In the genomic region with DNA sequence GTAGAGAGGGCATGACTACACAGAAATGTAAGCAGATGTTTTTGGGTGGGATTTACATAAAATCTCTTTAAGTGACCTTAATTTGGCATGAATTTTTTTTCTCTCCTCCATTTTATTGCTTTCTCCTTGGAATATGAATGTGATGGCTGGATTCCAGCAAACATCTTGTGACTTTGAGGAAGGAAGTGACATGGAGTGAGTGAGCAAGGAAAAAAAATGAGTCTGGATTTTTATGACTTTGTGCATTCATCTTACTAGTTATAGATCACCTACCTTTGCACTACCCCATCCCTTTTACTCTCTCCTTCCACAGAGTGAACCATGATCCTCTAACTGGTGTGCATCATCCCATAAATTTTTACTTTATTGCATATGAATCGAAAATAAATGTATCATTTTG, we compare ENCODE assay signal across 23 cellular contexts.
"Had no signal": no experiment of that assay in that cellular context is flagged by ENCODE, and none has a peak within 500 bp of the region (broad histone marks: within the 10 kb centered on the region; RNA-seq: fewer than 3 reads in every experiment).

No MANE protein-coding gene starts in this region.

- DNase-seq: colonic mucosa; effector memory CD4-positive, alpha-beta T cell; foreskin melanocyte; heart left ventricle; hippocampal formation; kidney glomerular epithelial cell; left lung; lower lobe of right lung; mesenchymal stem cell; midbrain; naive B cell; occipital lobe; pancreas; right cardiac atrium; stimulated activated CD4-positive, alpha-beta T cell treated with anti-CD3 and anti-CD28 coated beads, Interleukin-2, amount 100 ng/mL, for 48 hours; stimulated activated CD8-positive, alpha-beta memory T cell treated with anti-CD3 and anti-CD28 coated beads, Interleukin-4, amount 100 ng/mL, for 48 hours; stimulated activated naive CD8-positive, alpha-beta T cell treated with anti-CD3 and anti-CD28 coated beads, Interleukin-15, Interleukin-2, amounts not matched to agents 100 U/mL and 50 U/mL, for 24 hours; thyroid gland had no signal

- ATAC-seq: heart left ventricle; left lung; lower lobe of right lung; pancreas; right cardiac atrium; stimulated activated effector memory CD8-positive, alpha-beta T cell treated with anti-CD3 and anti-CD28 coated beads, Interleukin-12 subunit alpha, Interleukin-12 subunit beta, amount 100 ng/mL, for 72 hours; stimulated activated naive CD8-positive, alpha-beta T cell treated with anti-CD3 and anti-CD28 coated beads, Interleukin-15, Interleukin-2, amounts not matched to agents 100 U/mL and 50 U/mL, for 24 hours had no signal

- H3K4me2 ChIP-seq: smooth muscle cell had no signal

- H3K9me3 ChIP-seq: colonic mucosa, esophagus muscularis mucosa, heart left ventricle, left lung, lower lobe of right lung, pancreas, suprapubic skin, thyroid gland had no signal

- H3K27me3 ChIP-seq: colonic mucosa, esophagus muscularis mucosa, heart left ventricle, left lung, pancreas, suprapubic skin, thyroid gland had no signal

- H3K4me3 ChIP-seq: colonic mucosa, esophagus muscularis mucosa, heart left ventricle, left lung, lower lobe of right lung, pancreas, smooth muscle cell, suprapubic skin, thyroid gland had no signal

- H3K27ac ChIP-seq: colonic mucosa, epithelial cell of prostate, esophagus muscularis mucosa, heart left ventricle, left lung, lower lobe of right lung, pancreas, suprapubic skin, thyroid gland had no signal

- H3K36me3 ChIP-seq: colonic mucosa, esophagus muscularis mucosa, heart left ventricle, left lung, lower lobe of right lung, pancreas, suprapubic skin, thyroid gland had no signal

- H3K4me1 ChIP-seq: colonic mucosa, pancreas, suprapubic skin, thyroid gland had no signal
